1 cellular context compared by ENCODE assay signal in the genomic region with DNA sequence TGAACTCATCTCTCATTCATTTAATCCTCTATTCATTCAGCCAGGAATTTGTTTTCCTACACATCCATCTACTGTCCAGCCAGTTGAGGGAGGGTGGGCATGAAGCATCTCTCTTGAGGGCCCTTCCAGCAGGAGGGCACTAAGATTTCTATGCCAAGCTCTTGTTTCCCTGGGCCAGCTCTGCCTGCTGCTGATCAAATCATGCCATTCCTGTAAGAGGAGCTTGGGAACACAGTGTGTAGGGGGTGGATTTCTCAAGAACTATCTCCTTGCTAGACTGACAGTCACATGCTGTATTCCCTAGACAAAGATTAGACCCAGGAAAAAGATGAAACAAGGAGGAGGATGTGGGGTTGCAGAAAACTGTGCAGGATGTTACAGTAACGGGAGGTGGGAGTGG.
TF ChIP-seq lines count a peak whose summit lies in the region.

No MANE protein-coding gene starts in this region.

TF ChIP-seq in GM23338, 12 proteins besides CTCF, POLR2A, EP300 and RAD21 (continued from another document):
- no peak for TF ChIP-seq EZH2 (IDR thresholded peaks at IDR 0.05; ENCODE audit: low read depth, unreplicated experiment)
- no peak for TF ChIP-seq EZH2phosphoT487 (IDR thresholded peaks at IDR 0.05; ENCODE audit: unreplicated experiment)
- TF ChIP-seq NANOG (IDR thresholded peaks at IDR 0.05; ENCODE audit: borderline replicate concordance), result no peak
- TF ChIP-seq POLR2AphosphoS5 (IDR thresholded peaks at IDR 0.05; ENCODE audit: low read depth), result no peak
- TF ChIP-seq, protein P1, sequence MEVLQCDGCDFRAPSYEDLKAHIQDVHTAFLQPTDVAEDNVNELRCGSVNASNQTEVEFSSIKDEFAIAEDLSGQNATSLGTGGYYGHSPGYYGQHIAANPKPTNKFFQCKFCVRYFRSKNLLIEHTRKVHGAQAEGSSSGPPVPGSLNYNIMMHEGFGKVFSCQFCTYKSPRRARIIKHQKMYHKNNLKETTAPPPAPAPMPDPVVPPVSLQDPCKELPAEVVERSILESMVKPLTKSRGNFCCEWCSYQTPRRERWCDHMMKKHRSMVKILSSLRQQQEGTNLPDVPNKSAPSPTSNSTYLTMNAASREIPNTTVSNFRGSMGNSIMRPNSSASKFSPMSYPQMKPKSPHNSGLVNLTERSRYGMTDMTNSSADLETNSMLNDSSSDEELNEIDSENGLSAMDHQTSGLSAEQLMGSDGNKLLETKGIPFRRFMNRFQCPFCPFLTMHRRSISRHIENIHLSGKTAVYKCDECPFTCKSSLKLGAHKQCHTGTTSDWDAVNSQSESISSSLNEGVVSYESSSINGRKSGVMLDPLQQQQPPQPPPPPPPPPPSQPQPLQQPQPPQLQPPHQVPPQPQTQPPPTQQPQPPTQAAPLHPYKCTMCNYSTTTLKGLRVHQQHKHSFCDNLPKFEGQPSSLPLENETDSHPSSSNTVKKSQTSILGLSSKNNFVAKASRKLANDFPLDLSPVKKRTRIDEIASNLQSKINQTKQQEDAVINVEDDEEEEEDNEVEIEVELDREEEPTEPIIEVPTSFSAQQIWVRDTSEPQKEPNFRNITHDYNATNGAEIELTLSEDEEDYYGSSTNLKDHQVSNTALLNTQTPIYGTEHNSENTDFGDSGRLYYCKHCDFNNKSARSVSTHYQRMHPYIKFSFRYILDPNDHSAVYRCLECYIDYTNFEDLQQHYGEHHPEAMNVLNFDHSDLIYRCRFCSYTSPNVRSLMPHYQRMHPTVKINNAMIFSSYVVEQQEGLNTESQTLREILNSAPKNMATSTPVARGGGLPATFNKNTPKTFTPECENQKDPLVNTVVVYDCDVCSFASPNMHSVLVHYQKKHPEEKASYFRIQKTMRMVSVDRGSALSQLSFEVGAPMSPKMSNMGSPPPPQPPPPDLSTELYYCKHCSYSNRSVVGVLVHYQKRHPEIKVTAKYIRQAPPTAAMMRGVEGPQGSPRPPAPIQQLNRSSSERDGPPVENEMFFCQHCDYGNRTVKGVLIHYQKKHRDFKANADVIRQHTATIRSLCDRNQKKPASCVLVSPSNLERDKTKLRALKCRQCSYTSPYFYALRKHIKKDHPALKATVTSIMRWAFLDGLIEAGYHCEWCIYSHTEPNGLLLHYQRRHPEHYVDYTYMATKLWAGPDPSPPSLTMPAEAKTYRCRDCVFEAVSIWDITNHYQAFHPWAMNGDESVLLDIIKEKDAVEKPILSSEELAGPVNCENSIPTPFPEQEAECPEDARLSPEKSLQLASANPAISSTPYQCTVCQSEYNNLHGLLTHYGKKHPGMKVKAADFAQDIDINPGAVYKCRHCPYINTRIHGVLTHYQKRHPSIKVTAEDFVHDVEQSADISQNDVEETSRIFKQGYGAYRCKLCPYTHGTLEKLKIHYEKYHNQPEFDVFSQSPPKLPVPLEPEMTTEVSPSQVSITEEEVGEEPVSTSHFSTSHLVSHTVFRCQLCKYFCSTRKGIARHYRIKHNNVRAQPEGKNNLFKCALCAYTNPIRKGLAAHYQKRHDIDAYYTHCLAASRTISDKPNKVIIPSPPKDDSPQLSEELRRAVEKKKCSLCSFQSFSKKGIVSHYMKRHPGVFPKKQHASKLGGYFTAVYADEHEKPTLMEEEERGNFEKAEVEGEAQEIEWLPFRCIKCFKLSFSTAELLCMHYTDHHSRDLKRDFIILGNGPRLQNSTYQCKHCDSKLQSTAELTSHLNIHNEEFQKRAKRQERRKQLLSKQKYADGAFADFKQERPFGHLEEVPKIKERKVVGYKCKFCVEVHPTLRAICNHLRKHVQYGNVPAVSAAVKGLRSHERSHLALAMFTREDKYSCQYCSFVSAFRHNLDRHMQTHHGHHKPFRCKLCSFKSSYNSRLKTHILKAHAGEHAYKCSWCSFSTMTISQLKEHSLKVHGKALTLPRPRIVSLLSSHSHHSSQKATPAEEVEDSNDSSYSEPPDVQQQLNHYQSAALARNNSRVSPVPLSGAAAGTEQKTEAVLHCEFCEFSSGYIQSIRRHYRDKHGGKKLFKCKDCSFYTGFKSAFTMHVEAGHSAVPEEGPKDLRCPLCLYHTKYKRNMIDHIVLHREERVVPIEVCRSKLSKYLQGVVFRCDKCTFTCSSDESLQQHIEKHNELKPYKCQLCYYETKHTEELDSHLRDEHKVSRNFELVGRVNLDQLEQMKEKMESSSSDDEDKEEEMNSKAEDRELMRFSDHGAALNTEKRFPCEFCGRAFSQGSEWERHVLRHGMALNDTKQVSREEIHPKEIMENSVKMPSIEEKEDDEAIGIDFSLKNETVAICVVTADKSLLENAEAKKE (CRISPR knock-in tag; IDR thresholded peaks at IDR 0.05), result no peak
- no peak for TF ChIP-seq CREB1 (CRISPR knock-in tag; IDR thresholded peaks at IDR 0.05; ENCODE audit: low read depth)
- no peak for TF ChIP-seq STAT1 (IDR thresholded peaks at IDR 0.05; ENCODE audit: unreplicated experiment)
TF ChIP-seq in GM23338: peak in this region for 0.
